Comparison of ENCODE assay signal across 7 cellular contexts in the genomic region with DNA sequence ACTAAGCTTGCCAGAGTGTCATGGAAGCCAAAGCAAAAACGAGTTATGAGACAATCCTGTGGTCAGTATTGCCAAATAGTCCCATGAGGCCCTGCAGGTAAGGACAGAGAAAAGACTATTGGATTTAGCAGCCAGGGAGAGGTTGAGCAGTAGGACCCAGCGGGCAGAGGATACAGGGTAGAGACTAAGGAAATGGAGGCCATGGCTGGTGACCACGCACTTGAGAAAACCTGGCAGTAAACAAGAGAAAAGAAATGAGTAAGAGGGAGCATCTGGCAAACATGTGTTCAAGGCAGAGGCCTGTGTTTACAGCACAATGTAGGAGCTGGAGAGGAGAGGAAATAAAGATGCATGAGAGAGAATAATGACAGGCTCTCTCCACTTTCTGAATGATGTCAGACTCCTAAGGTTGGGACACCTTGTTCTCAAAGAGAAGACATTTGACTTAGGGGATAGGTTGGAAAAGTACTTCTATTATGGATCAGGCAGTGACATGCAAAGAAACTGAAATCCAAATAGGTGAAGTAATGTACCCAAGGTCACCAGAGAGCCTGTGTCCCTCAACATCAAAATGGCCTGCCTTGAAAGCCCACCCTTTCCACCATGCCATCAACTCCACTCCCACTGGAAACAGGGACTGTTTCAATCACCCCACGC. TPM values are rescaled to one million over a fixed set of nuclear protein-coding genes. Genes with fewer than 3 reads are reported as not detected.
DNase-seq lines count a peak whose midpoint lies in the region; ATAC-seq and TF ChIP-seq lines count a peak whose summit lies in the region.

No MANE protein-coding gene starts in this region.

- H3K27ac Mint-ChIP-seq in HFFc6 (no peak overlapping the region), endothelial cell (ENCODE audit: unreplicated experiment) (peak overlapping the region; percentile 53)

- peaks cover 6% of the 10 kb centered on the region for H3K27me3 Mint-ChIP-seq in HFFc6 (ENCODE audit: insufficient read depth)
- no peaks in the 10 kb centered on the region for H3K27me3 Mint-ChIP-seq in endothelial cell (ENCODE audit: unreplicated experiment)

- DNase-seq in HFFc6 = peak; percentile 91
- DNase-seq in NOMO-1 treated with dmso at 0.1 percent for 144 hours (lab: John Stamatoyannopoulos, UW; ENCODE audit: unreplicated experiment) = peak; percentile 49
- DNase-seq in endothelial cell (ENCODE audit: low spot score) = no peak
- DNase-seq in SK-N-DZ (ENCODE audit: low spot score) = no peak
- no peak for DNase-seq in hippocampal formation (lab: John Stamatoyannopoulos, UW)

- no peak overlapping the region for H3K4me3 ChIP-seq in parathyroid adenoma (ENCODE audit: low read depth, low read length)

- ATAC-seq in GM18505 (IDR thresholded peaks at IDR 0.05; ENCODE audit: unreplicated experiment) = peak; percentile 63

- H3K9me3 ChIP-seq in parathyroid adenoma (ENCODE audit: control insufficient read depth, low read length) = no peaks in the 10 kb centered on the region

- H3K79me2 ChIP-seq in parathyroid adenoma = peaks cover 40% of the 10 kb centered on the region

- no peak overlapping the region for H2AFZ ChIP-seq in parathyroid adenoma

- H3K4me3 Mint-ChIP-seq in HFFc6 (no peak overlapping the region; the same call in 1 of the 2 replicates), endothelial cell (ENCODE audit: unreplicated experiment) (peak overlapping the region; percentile 8)

- H3K9ac ChIP-seq in parathyroid adenoma = no peak overlapping the region

- no peak overlapping the region for H3K4me2 ChIP-seq in parathyroid adenoma (ENCODE audit: low read length)

- TF ChIP-seq CTCF in HFFc6 (IDR thresholded peaks at IDR 0.05) = no peak
- TF ChIP-seq CTCF in endothelial cell (IDR thresholded peaks at IDR 0.05; ENCODE audit: unreplicated experiment) = no peak
- no peak for TF ChIP-seq CTCF in parathyroid adenoma (IDR thresholded peaks at IDR 0.05)

- no peaks in the 10 kb centered on the region for H3K36me3 ChIP-seq in parathyroid adenoma (ENCODE audit: control insufficient read depth, insufficient read depth, low read length)

- H3K9me3 Mint-ChIP-seq in HFFc6 (no peaks in the 10 kb centered on the region), endothelial cell (ENCODE audit: unreplicated experiment) (no peaks in the 10 kb centered on the region)

- H3K4me1 Mint-ChIP-seq in HFFc6 (ENCODE audit: low read depth) (peaks cover 21% of the 10 kb centered on the region), endothelial cell (ENCODE audit: unreplicated experiment) (peaks cover 19% of the 10 kb centered on the region)

- no peaks in the 10 kb centered on the region for H3K27me3 ChIP-seq in parathyroid adenoma (ENCODE audit: control insufficient read depth, insufficient read depth, low read length)

- peak overlapping the region; percentile 18 for H3K27ac ChIP-seq in parathyroid adenoma

- peaks cover 38% of the 10 kb centered on the region for H3K4me1 ChIP-seq in parathyroid adenoma

- H3K36me3 Mint-ChIP-seq in HFFc6 (ENCODE audit: low read depth) (peaks cover 24% of the 10 kb centered on the region), endothelial cell (ENCODE audit: low read depth, unreplicated experiment) (no peaks in the 10 kb centered on the region)

- TF ChIP-seq POLR2A in GM18505 (IDR thresholded peaks at IDR 0.05; ENCODE audit: borderline replicate concordance, extremely low read depth, insufficient read depth, insufficient read length) = no peak

RNA-seq across cellular contexts. Expression of a gene that starts 9.0 kb away (rescaled TPM):
- total RNA-seq in HFFc6 (2021; fragmentation: NEBNext Ultra II Directional; extraction: Animal tissue kit (Norgen Biotek cat#: 25700)) = 100 to 1,000 TPM; 112 to 139 (median 123) TPM
- total RNA-seq in endothelial cell (ENCODE audit: unreplicated experiment) = 50.6 TPM
- 3.4 and 3.5 TPM in 2 replicates for polyA plus RNA-seq in SK-N-DZ (2014; cell fraction: cytosol; rRNA removed)
- 1.2 and 2.0 TPM in 2 replicates for polyA plus RNA-seq in SK-N-DZ (2014; cell fraction: nucleus; rRNA removed)

Comparison
In these comparisons a context has a peak if more than half of its experiments do, and no peak if none do; other contexts are left out.
1. DNase-seq: peak in HFFc6 (single experiment) and NOMO-1 treated with dmso at 0.1 percent for 144 hours (single experiment); none in endothelial cell (single experiment), SK-N-DZ (single experiment) and hippocampal formation (0 of 2).